In the genomic region with DNA sequence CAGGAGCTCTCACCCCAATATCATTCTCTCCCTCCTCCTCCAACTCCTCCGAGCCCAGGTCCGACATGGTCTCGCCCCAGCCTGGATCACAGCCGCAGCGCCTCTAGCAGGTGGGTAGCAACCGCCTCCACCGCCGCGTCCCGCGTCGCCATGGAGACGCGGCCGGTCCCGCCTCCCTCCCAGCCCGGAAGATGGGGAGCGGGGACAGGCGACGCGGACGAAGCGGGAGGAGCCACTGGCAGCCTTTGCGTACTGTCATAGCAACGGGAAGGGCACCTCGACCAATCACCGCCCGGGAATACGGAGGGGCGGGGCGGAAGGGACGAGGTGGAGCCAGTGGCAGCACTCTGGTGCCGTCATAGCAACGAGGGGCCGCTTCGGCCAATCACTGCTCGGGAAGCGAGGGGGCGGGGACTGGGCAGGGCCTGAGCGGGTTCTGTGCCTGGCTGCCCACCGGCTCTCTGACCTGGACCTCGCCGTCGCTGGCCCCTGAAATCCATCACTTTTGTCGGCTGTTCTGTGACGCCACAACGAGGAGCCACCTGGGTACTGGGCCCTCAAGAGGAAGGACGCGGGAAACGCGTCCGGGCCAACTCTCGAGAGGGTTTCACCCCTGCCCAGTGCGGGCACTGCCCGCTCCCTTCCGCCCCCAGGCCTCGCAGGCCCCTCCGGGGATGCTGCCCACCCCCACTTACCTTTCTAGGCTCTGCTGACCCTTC, we compare ENCODE assay signal across 8 cellular contexts. TPM values are rescaled to one million over a fixed set of nuclear protein-coding genes. Genes with fewer than 3 reads are reported as not detected.
DNase-seq lines count a peak whose midpoint lies in the region; ATAC-seq and TF ChIP-seq lines count a peak whose summit lies in the region.

TSS of gene RSPH1 (minus strand) at position 105 of the 719 bp plus-strand sequence. CDS start at position 67, 38 bp downstream.

- H3K27ac ChIP-seq in KMS-11 (no peak within 1 kb of the TSS), Panc1 (ENCODE audit: low read length) (peak within 1 kb of the TSS; percentile 71), esophagus muscularis mucosa (replicated peaks in 1 of 4) (peak within 1 kb of the TSS; percentile 85 to 92 (median 88)), muscle layer of colon (ENCODE audit: low read depth, low read length) (peak within 1 kb of the TSS; percentile 71)

- peaks cover 13% of the 10 kb centered on the region for H3K4me1 ChIP-seq in KMS-11 (ENCODE audit: low read depth, poor library complexity, severe bottlenecking)
- no peaks in the 10 kb centered on the region for H3K4me1 ChIP-seq in Panc1 (ENCODE audit: control insufficient read depth, insufficient read depth, low read length)
- peaks cover 12 to 17% (median 14%) of the 10 kb centered on the region in 4 donors for H3K4me1 ChIP-seq in esophagus muscularis mucosa
- H3K4me1 ChIP-seq in muscle layer of colon (ENCODE audit: insufficient read depth, low read length), result peaks cover 11% of the 10 kb centered on the region

- no peaks in the 10 kb centered on the region for H3K27me3 Mint-ChIP-seq in activated T-cell treated with anti-CD3 and anti-CD28 coated beads, Interleukin-2, amount 50 U/mL, for 72 hours (ENCODE audit: low read depth)

- intact Hi-C loops in Panc1 (cut with micrococcal nuclease; ENCODE audit: unreplicated experiment) (no loop called here), esophagus muscularis mucosa (cut with DNase I) (no loop called here)

- ATAC-seq in GM21786 (IDR thresholded peaks at IDR 0.05; ENCODE audit: unreplicated experiment) (peak; percentile 94), Panc1 (peak; percentile 99)
- peak; percentile 97 to 98 for ATAC-seq in activated T-cell treated with anti-CD3 and anti-CD28 coated beads, Interleukin-2, amount 50 U/mL, for 72 hours (replicated peaks in 1 of 2)

- H3K9me3 ChIP-seq in Panc1 (ENCODE audit: control insufficient read depth, insufficient read depth, low read depth, low read length) (no peaks in the 10 kb centered on the region), esophagus muscularis mucosa (no peaks in the 10 kb centered on the region), muscle layer of colon (ENCODE audit: low read length) (no peaks in the 10 kb centered on the region)

- no peaks in the 10 kb centered on the region; the same call in 1 of the 2 replicates for H3K27me3 ChIP-seq in KMS-11 (ENCODE audit: insufficient read depth, low read depth)
- H3K27me3 ChIP-seq in Panc1 (ENCODE audit: control insufficient read depth, insufficient read depth, low read length), result no peaks in the 10 kb centered on the region
- H3K27me3 ChIP-seq in esophagus muscularis mucosa, result no peaks in the 10 kb centered on the region
- no peaks in the 10 kb centered on the region for H3K27me3 ChIP-seq in muscle layer of colon (ENCODE audit: control insufficient read depth in 1 of 2, insufficient read depth in 2 of 2, low read length in 2 of 2)

- peaks cover 24% of the 10 kb centered on the region for H3K4me1 Mint-ChIP-seq in activated T-cell treated with anti-CD3 and anti-CD28 coated beads, Interleukin-2, amount 50 U/mL, for 72 hours (ENCODE audit: low read depth)

- peak within 1 kb of the TSS; percentile 52 for H3K9ac ChIP-seq in KMS-11
- peak within 1 kb of the TSS; percentile 92 for H3K9ac ChIP-seq in muscle layer of colon (ENCODE audit: low read length)

- H3K4me3 Mint-ChIP-seq in activated T-cell treated with anti-CD3 and anti-CD28 coated beads, Interleukin-2, amount 50 U/mL, for 72 hours, result peak within 1 kb of the TSS; percentile 90 to 97

- POLR2A ChIA-PET in Panc1 (lab: Charles Lee), result interaction anchor here (0.5 to 0.8 kb wide), 4 partner anchors 27 to 431 kb away, joined by 3 to 5 read pairs (median 4); no protein-coding TSS in a partner anchor

- peak within 1 kb of the TSS; percentile 75 for H2AFZ ChIP-seq in KMS-11 (ENCODE audit: low read depth)

- H3K36me3 ChIP-seq in KMS-11 (ENCODE audit: insufficient read depth) (no peaks in the 10 kb centered on the region), Panc1 (ENCODE audit: control insufficient read depth, insufficient read depth, low read length) (no peaks in the 10 kb centered on the region), esophagus muscularis mucosa (no peaks in the 10 kb centered on the region), muscle layer of colon (ENCODE audit: insufficient read depth, low read length) (no peaks in the 10 kb centered on the region)

- under 1% methylated on average over 23 of the region's 58 CpGs for WGBS in esophagus muscularis mucosa

- TF ChIP-seq EP300 in esophagus muscularis mucosa (IDR thresholded peaks at IDR 0.05), result no peak

- no peaks in the 10 kb centered on the region for H4K20me1 ChIP-seq in KMS-11 (ENCODE audit: insufficient read depth)

- H3K4me2 ChIP-seq in KMS-11, result peak within 1 kb of the TSS; percentile 75

- H3K36me3 Mint-ChIP-seq in activated T-cell treated with anti-CD3 and anti-CD28 coated beads, Interleukin-2, amount 50 U/mL, for 72 hours (ENCODE audit: insufficient read depth in 2 of 2), result no peaks in the 10 kb centered on the region

- no peaks in the 10 kb centered on the region for H3K79me2 ChIP-seq in KMS-11 (ENCODE audit: insufficient read depth, low read depth)

- peak; percentile 96 for DNase-seq in DMS79 treated with DMSO at 0.1 percent for 48 hours (lab: John Stamatoyannopoulos, UW)
- peak; percentile 91 for DNase-seq in Panc1 (ENCODE audit: low read depth, low spot score)
- peak; percentile 99 for DNase-seq in activated T-cell treated with anti-CD3 and anti-CD28 coated beads, Interleukin-2, amount 50 U/mL, for 72 hours
- DNase-seq in esophagus muscularis mucosa (ENCODE audit: extremely low spot score), result peak; percentile 100
- DNase-seq in stimulated activated CD8-positive, alpha-beta memory T cell treated with anti-CD3 and anti-CD28 coated beads, Interleukin-7, amount 100 ng/mL, for 1 hour (ENCODE audit: low read depth in 2 of 2), result peak; percentile 98 to 99

- in situ Hi-C loops in Panc1 (cut with HindIII; ENCODE audit: low pct_unique_long_range_greater_than_20kb, low sequenced_read_pairs), result no loop called here

- H3K27ac Mint-ChIP-seq in activated T-cell treated with anti-CD3 and anti-CD28 coated beads, Interleukin-2, amount 50 U/mL, for 72 hours, result peak within 1 kb of the TSS; percentile 25

- no TSS peak for BruUV-seq in Panc1 (replicated peaks; lab: Mats Ljungman, UMichigan)

- CTCF ChIA-PET in Panc1 (lab: Charles Lee), result no interaction called here

- TF ChIP-seq POLR2A in esophagus muscularis mucosa (IDR thresholded peaks at IDR 0.05; ENCODE audit: low read depth), result peak; percentile 54

- H3K4me3 ChIP-seq in KMS-11 (IDR thresholded peaks at IDR 0.05; ENCODE audit: insufficient read depth, low read depth, low read length) (peak within 1 kb of the TSS; percentile 38), Panc1 (ENCODE audit: low read depth in 2 of 2, low read length in 2 of 2) (peak within 1 kb of the TSS; percentile 69 to 83), esophagus muscularis mucosa (peak within 1 kb of the TSS; percentile 62 to 78 (median 64)), muscle layer of colon (ENCODE audit: low read depth in 1 of 2, low read length in 2 of 2) (peak within 1 kb of the TSS; percentile 63 to 82)

- no peaks in the 10 kb centered on the region for H3K9me3 Mint-ChIP-seq in activated T-cell treated with anti-CD3 and anti-CD28 coated beads, Interleukin-2, amount 50 U/mL, for 72 hours

- TF ChIP-seq CTCF in KMS-11 (conservative IDR thresholded peaks at IDR 0.05; ENCODE audit: low read depth, low read length) (no peak), Panc1 (IDR thresholded peaks at IDR 0.05) (no peak), esophagus muscularis mucosa (IDR thresholded peaks at IDR 0.05) (peak in 1 of 3 experiments; percentile 1)

RNA-seq across cellular contexts. Expression of gene RSPH1, which starts in this region (rescaled TPM):
- 0.46 TPM for total RNA-seq in Panc1 (2021; ENCODE audit: unreplicated experiment)
- polyA plus RNA-seq in Panc1 (2012; ENCODE audit: insufficient read length), result 1.6 TPM
- under 1 TPM; 0.19 to 0.36 TPM for total RNA-seq in activated T-cell treated with anti-CD3 and anti-CD28 coated beads, Interleukin-2, amount 50 U/mL, for 72 hours
- total RNA-seq in esophagus muscularis mucosa, result under 1 TPM in 3 of 4 donors, not detected in 1; 0.50 to 0.78 (median 0.57) TPM

Comparison
In these comparisons a context has a peak if more than half of its experiments do, and no peak if none do; other contexts are left out.
1. Peak in DNase-seq and ATAC-seq in activated T-cell treated with anti-CD3 and anti-CD28 coated beads, Interleukin-2, amount 50 U/mL, for 72 hours; RNA of the gene not detected or under 1 TPM.
2. Peak in DNase-seq, H3K4me3 ChIP-seq and H3K27ac ChIP-seq in esophagus muscularis mucosa; RNA of the gene not detected or under 1 TPM.